In the genomic region with DNA sequence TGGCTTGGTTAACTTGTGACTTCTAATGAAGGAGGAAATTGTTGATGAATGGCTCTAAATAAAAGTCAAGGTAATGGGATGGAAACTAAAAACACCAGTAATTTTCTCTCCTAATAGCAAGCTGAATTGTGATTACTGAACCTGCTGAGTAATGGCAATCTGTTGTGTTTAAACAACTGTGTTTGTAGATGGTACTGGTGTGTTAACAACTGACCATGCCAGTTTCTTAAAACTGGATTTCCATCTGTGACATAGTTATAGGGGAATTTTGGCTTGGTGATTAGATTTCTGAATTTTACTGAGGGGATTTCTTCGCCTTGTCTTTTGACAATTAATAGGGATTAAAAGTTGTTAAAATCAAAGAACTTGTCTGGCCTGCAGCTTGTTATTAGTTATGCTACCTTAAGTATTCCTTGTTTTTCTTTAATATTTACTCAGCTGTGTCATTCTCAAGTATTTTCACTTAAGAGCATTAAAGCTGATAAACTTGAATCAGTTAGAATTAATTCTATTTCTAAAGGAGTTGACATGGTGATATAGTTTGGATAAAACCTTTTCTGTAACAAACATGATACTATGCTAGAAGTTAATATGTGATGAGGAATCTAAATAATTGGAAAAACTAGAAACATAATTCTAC, we compare ENCODE assay signal across 29 cellular contexts. TPM values are rescaled to one million over a fixed set of nuclear protein-coding genes. Genes with fewer than 3 reads are reported as not detected.
DNase-seq lines count a peak whose midpoint lies in the region; ATAC-seq and TF ChIP-seq lines count a peak whose summit lies in the region.
"Had no signal": no experiment of that assay in that cellular context is flagged by ENCODE, and none has a peak within 500 bp of the region (broad histone marks: within the 10 kb centered on the region; RNA-seq: fewer than 3 reads in every experiment).

No MANE protein-coding gene starts in this region.

- H3K4me1 ChIP-seq in thyroid gland: peaks cover 8 to 18% of the 10 kb centered on the region in 2 donors

- no peaks in the 10 kb centered on the region for H3K9me3 ChIP-seq in thyroid gland
- H3K9me3 ChIP-seq: MG63, mucosa of descending colon had no signal

- H3K36me3 ChIP-seq in thyroid gland: no peaks in the 10 kb centered on the region
- H3K36me3 ChIP-seq: cardiac muscle cell, MG63 had no signal

- TF ChIP-seq POLR2A in thyroid gland (IDR thresholded peaks at IDR 0.05): no peak

- no peak overlapping the region for H3K4me3 ChIP-seq in thyroid gland (replicated peaks in 1 of 3)
- H3K4me3 ChIP-seq: cardiac muscle cell, MG63, mucosa of descending colon had no signal

- intact Hi-C loops in thyroid gland (cut with DNase I): loop anchor here (10.0 kb wide), 1 partner anchor 205 kb away; no protein-coding TSS in a partner anchor

- ATAC-seq in HG02970 (IDR thresholded peaks at IDR 0.05; ENCODE audit: low FRiP score, unreplicated experiment): no peak
- ATAC-seq: left cardiac atrium, mucosa of descending colon, natural killer cell had no signal

- DNase-seq in DMS 273 (lab: John Stamatoyannopoulos, UW; ENCODE audit: unreplicated experiment) (peak; percentile 17), DMS 273 treated with DMSO at 0.1 percent for 48 hours (lab: John Stamatoyannopoulos, UW) (no peak), NCI-H1930 (lab: John Stamatoyannopoulos, UW) (peak; percentile 66 to 77), thyroid gland (no peak), amniotic stem cell (lab: John Stamatoyannopoulos, UW) (no peak)
- no peak for DNase-seq in activated naive CD4-positive, alpha-beta T cell treated with anti-CD3 and anti-CD28 coated beads, Interleukin-2, amount 50 U/mL, for 16 hours
- DNase-seq: 8988T; activated CD4-positive, alpha-beta T cell treated with anti-CD3 and anti-CD28 coated beads, Interleukin-2, amount 10 ng/mL, durations not matched to agents 24 days and 14 days; activated CD8-positive, alpha-beta memory T cell treated with anti-CD3 and anti-CD28 coated beads for 24 hours; activated T-cell treated with anti-CD3 and anti-CD28 coated beads for 4 hours; anterior cingulate cortex; C1 segment of cervical spinal cord; effector CD8-positive, alpha-beta T cell; hippocampal formation; KG1; left cardiac atrium; mammary epithelial cell; MG63; mucosa of descending colon; natural killer cell; NCI-H2171 treated with DMSO at 0.1 percent for 48 hours; NCI-H82; stimulated activated CD4-positive, alpha-beta T cell treated with anti-CD3 and anti-CD28 coated beads, Interleukin-4, amount 100 ng/mL, for 4 hours; T-helper 9 cell had no signal

- H3K27ac ChIP-seq in VCaP (peak overlapping the region; percentile 56), thyroid gland (peak overlapping the region; percentile 27 to 60 (median 31))
- H3K27ac ChIP-seq: cardiac muscle cell, epithelial cell of prostate, HL-60 had no signal

- no peaks in the 10 kb centered on the region for H3K27me3 ChIP-seq in thyroid gland

- WGBS in thyroid gland, 2 donors: 49 to 56% methylated on average over 1 of the region's 1 CpG

- TF ChIP-seq CTCF in VCaP (conservative IDR thresholded peaks at IDR 0.05) (no peak), thyroid gland (IDR thresholded peaks at IDR 0.05) (no peak)

RNA-seq across cellular contexts. Expression of a gene that starts 7.9 kb away (rescaled TPM):
- 10 to 100 TPM; 29.8 to 60.1 (median 38.3) TPM for total RNA-seq in thyroid gland

Comparison
In these comparisons a context has a peak if more than half of its experiments do, and no peak if none do; other contexts are left out.
1. DNase-seq: peak in DMS 273 (single experiment) and NCI-H1930 (2 of 2); none in DMS 273 treated with DMSO at 0.1 percent for 48 hours (single experiment), thyroid gland (0 of 2), amniotic stem cell (single experiment) and activated naive CD4-positive, alpha-beta T cell treated with anti-CD3 and anti-CD28 coated beads, Interleukin-2, amount 50 U/mL, for 16 hours (single experiment).